ENCODE assay signal across 1 cellular context in the genomic region with DNA sequence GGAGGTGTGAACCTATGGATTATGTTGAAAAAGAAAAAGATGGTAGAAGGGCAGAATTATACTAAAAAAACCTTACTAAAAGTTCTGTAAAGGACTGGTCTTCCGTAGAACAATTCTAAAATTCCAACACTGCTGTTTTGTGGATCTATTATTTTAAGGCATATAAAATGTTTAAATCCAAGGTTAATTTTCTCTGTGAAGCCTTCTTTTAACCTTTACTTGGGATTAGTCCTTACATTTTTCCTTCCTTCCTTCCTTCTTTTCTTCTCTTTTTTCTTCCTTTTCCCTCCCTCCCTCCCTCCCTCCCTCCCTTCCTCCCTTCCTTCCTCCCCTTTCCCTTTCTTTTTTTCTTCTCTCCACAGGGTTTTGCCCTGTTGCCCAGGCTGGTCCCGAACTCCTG.
TF ChIP-seq lines count a peak whose summit lies in the region.

No MANE protein-coding gene starts in this region.

TF ChIP-seq in HepG2, 621 proteins besides CTCF, POLR2A, EP300 and RAD21:
- TF ChIP-seq ZSCAN20 (CRISPR knock-in tag; IDR thresholded peaks at IDR 0.05; ENCODE audit: borderline replicate concordance), result no peak
- no peak for TF ChIP-seq HNRNPUL1 (IDR thresholded peaks at IDR 0.05; ENCODE audit: low read depth, low read length)
- peak; percentile 94 for TF ChIP-seq HNRNPK (IDR thresholded peaks at IDR 0.05; ENCODE audit: low read depth, low read length, poor library complexity, severe bottlenecking)
TF ChIP-seq in HepG2: peak in this region for 1.
